20 cellular contexts compared by ENCODE assay signal in the genomic region with DNA sequence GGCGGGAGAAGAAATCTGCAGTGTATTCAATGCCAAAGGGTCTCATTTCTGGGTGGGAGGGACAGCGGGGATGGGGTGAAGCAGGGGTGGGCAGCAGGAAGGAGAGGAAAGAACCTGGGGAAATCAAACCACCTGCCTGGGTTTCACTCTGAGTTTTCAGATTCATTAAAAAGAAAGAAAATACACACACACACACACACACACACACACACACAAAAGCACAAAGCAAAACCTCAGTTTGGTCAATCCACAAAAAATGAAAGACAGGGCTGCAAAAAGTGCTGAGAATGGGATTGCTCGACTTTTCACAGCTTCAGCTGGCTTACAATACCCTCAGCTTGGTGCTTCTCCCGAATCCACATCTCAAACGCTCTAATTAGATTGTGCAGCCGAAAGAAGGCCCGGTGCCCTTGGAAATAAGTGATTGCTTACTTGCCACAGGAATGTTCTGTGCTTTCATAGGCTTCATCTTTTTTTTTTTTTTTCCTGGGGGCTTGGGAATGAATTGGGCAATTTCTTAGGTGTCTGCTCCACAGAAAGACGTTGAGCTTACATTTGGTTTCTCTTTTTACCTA.
"Had no signal": no experiment of that assay in that cellular context is flagged by ENCODE, and none has a peak within 500 bp of the region (broad histone marks: within the 10 kb centered on the region; RNA-seq: fewer than 3 reads in every experiment).

No MANE protein-coding gene starts in this region.

- DNase-seq: activated CD4-positive, alpha-beta T cell treated with anti-CD3 and anti-CD28 coated beads for 1 hour; activated CD8-positive, alpha-beta memory T cell treated with anti-CD3 and anti-CD28 coated beads for 24 hours; activated CD8-positive, alpha-beta memory T cell treated with anti-CD3 and anti-CD28 coated beads, Interleukin-2, amount 50 U/mL, for 48 hours; activated gamma-delta T cell treated with Interleukin-2 at 50 U/mL for 16 hours; activated naive CD8-positive, alpha-beta T cell treated with anti-CD3 and anti-CD28 coated beads for 36 hours; body of pancreas; erythroblast; kidney glomerular epithelial cell; left ventricle myocardium inferior; mammary epithelial cell; ovary; psoas muscle; right cardiac atrium; stimulated activated naive CD8-positive, alpha-beta T cell treated with anti-CD3 and anti-CD28 coated beads, Interleukin-15, amount 100 ng/mL, for 72 hours; T-helper 2 cell; trophoblast cell had no signal

- H3K4me1 ChIP-seq: body of pancreas, left ventricle myocardium inferior, suprapubic skin, vagina had no signal

- H3K27ac Mint-ChIP-seq: activated naive CD8-positive, alpha-beta T cell treated with anti-CD3 and anti-CD28 coated beads for 36 hours had no signal

- H3K4me3 Mint-ChIP-seq: activated naive CD8-positive, alpha-beta T cell treated with anti-CD3 and anti-CD28 coated beads for 36 hours; stimulated activated naive CD8-positive, alpha-beta T cell treated with anti-CD3 and anti-CD28 coated beads, Interleukin-15, amount 100 ng/mL, for 72 hours had no signal

- H3K9me3 Mint-ChIP-seq: activated naive CD8-positive, alpha-beta T cell treated with anti-CD3 and anti-CD28 coated beads for 36 hours; stimulated activated naive CD8-positive, alpha-beta T cell treated with anti-CD3 and anti-CD28 coated beads, Interleukin-15, amount 100 ng/mL, for 72 hours had no signal

- H3K36me3 Mint-ChIP-seq: activated naive CD8-positive, alpha-beta T cell treated with anti-CD3 and anti-CD28 coated beads for 36 hours had no signal

- H3K4me3 ChIP-seq: body of pancreas, left ventricle myocardium inferior, ovary, psoas muscle, skin epidermis, suprapubic skin, vagina had no signal

- H3K27me3 Mint-ChIP-seq: activated naive CD8-positive, alpha-beta T cell treated with anti-CD3 and anti-CD28 coated beads for 36 hours; stimulated activated naive CD8-positive, alpha-beta T cell treated with anti-CD3 and anti-CD28 coated beads, Interleukin-15, amount 100 ng/mL, for 72 hours had no signal

- ATAC-seq: body of pancreas; psoas muscle; right cardiac atrium; stimulated activated naive CD8-positive, alpha-beta T cell treated with anti-CD3 and anti-CD28 coated beads, Interleukin-15, amount 100 ng/mL, for 72 hours had no signal

- H3K36me3 ChIP-seq: left ventricle myocardium inferior, ovary, suprapubic skin, vagina had no signal

- H3K27ac ChIP-seq: body of pancreas, left ventricle myocardium inferior, ovary, psoas muscle, skin epidermis, suprapubic skin, vagina, VCaP had no signal

- H3K9me3 ChIP-seq: body of pancreas, left ventricle myocardium inferior, ovary, psoas muscle, suprapubic skin, vagina had no signal

- H3K27me3 ChIP-seq: body of pancreas, ovary, suprapubic skin, vagina had no signal
